In genomic region chr3:46097691-46098241, GRCh38 we compare ENCODE assay signal across 8 cellular contexts.
DNase-seq lines count a peak whose midpoint lies in the region; ATAC-seq and TF ChIP-seq lines count a peak whose summit lies in the region.

No MANE protein-coding gene starts in this region.

- TF ChIP-seq POLR2A in vagina (IDR thresholded peaks at IDR 0.05) = no peak

- peak; percentile 73 to 75 for DNase-seq in activated T-cell treated with anti-CD3 and anti-CD28 coated beads, Interleukin-2, amount 50 U/mL, for 48 hours
- DNase-seq in lung (ENCODE audit: low spot score) (peak; percentile 46), vagina (ENCODE audit: extremely low spot score in 2 of 2) (peak in 1 of 2 donors; percentile 91), NCI-H345 treated with DMSO at 0.1 percent for 48 hours (lab: John Stamatoyannopoulos, UW; ENCODE audit: unreplicated experiment) (no peak), HUDEP-2 (lab: John Stamatoyannopoulos, UW; ENCODE audit: unreplicated experiment in 76 of 76) (no peak)

- WGBS in lung, 2 donors = 28 to 62% methylated on average over 6 of the region's 6 CpGs

- peak; percentile 23 for ATAC-seq in GM19035 (IDR thresholded peaks at IDR 0.05; ENCODE audit: unreplicated experiment)
- peak; percentile 35 for ATAC-seq in HG03432 (IDR thresholded peaks at IDR 0.05; ENCODE audit: unreplicated experiment)
- ATAC-seq in lung (ENCODE audit: insufficient read depth, low FRiP score) = peak; percentile 53
- ATAC-seq in GM18873 (IDR thresholded peaks at IDR 0.05; ENCODE audit: low FRiP score, unreplicated experiment) = no peak

- H3K9me3 ChIP-seq in lung (ENCODE audit: control insufficient read depth in 2 of 2, insufficient read depth in 1 of 2, low read length in 1 of 2) (no peaks in the 10 kb centered on the region), vagina (no peaks in the 10 kb centered on the region)

- no peak for TF ChIP-seq CTCF in lung (IDR thresholded peaks at IDR 0.05; ENCODE audit: control extremely low read depth, extremely low read depth)
- TF ChIP-seq CTCF in vagina (IDR thresholded peaks at IDR 0.05) = no peak

- no peak overlapping the region for H3K4me3 ChIP-seq in lung
- H3K4me3 ChIP-seq in vagina = no peak overlapping the region

- H3K27ac ChIP-seq in lung (ENCODE audit: low read depth in 1 of 2, low read length in 1 of 2) (peak overlapping the region in 1 of 2 donors; percentile 92), vagina (peak overlapping the region; percentile 83)

- H3K36me3 ChIP-seq in lung (ENCODE audit: control insufficient read depth in 2 of 2, insufficient read depth in 2 of 2, low read length in 2 of 2) = no peaks in the 10 kb centered on the region
- no peaks in the 10 kb centered on the region for H3K36me3 ChIP-seq in vagina

- no peaks in the 10 kb centered on the region for H3K4me1 ChIP-seq in lung (ENCODE audit: control insufficient read depth in 2 of 2, insufficient read depth in 2 of 2, low read length in 2 of 2)
- H3K4me1 ChIP-seq in vagina = peaks cover 23% of the 10 kb centered on the region

- H3K27me3 ChIP-seq in lung (ENCODE audit: control insufficient read depth, insufficient read depth) = no peaks in the 10 kb centered on the region
- no peaks in the 10 kb centered on the region for H3K27me3 ChIP-seq in vagina

- intact Hi-C loops in vagina (cut with DNase I) = no loop called here

Comparison
In these comparisons a context has a peak if more than half of its experiments do, and no peak if none do; other contexts are left out.
1. DNase-seq: peak in activated T-cell treated with anti-CD3 and anti-CD28 coated beads, Interleukin-2, amount 50 U/mL, for 48 hours (2 of 2) and lung (single experiment); none in NCI-H345 treated with DMSO at 0.1 percent for 48 hours (single experiment) and HUDEP-2 (0 of 76).